In the genomic region with DNA sequence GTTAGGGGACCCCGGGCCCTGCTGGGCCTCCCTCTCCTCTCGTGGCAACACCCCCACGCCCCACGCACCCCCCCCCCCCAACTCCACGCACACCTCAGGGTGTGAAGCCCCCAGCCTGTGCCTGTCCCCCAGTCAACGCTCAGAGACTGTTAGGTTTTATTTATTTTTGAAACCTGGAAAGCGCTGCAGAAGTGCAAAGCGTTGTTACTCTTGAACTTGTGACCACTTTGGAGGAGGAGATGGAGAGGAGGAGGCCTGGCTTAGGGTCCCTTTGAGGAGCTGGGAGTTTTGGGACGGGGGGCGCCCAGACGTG, we compare ENCODE assay signal across 8 cellular contexts. TPM values are rescaled to one million over a fixed set of nuclear protein-coding genes. Genes with fewer than 3 reads are reported as not detected.
DNase-seq lines count a peak whose midpoint lies in the region; ATAC-seq and TF ChIP-seq lines count a peak whose summit lies in the region.

No MANE protein-coding gene starts in this region.

- peak overlapping the region; percentile 72 for H3K4me2 ChIP-seq in H9 (ENCODE audit: insufficient read depth, insufficient read length, low read length)

- H3K9me3 ChIP-seq in H9 (ENCODE audit: control insufficient read depth, low read depth, low read length) (no peaks in the 10 kb centered on the region), heart left ventricle (no peaks in the 10 kb centered on the region)

- POLR2A ChIA-PET in activated CD4-positive, alpha-beta memory T cell treated with anti-CD3 and anti-CD28 coated beads, Interleukin-2, amount 10 ng/mL, durations not matched to agents 7 days and 5 days (lab: Charles Lee): interaction anchor here (0.6 to 6.0 kb wide), 12 partner anchors 8 to 323 kb away, joined by 3 to 138 read pairs (median 32); a partner anchor contains a TSS

- no peak overlapping the region for H2BK20ac ChIP-seq in H9 (ENCODE audit: low read depth, low read length, poor library complexity, severe bottlenecking)

- H4K91ac ChIP-seq in H9 (ENCODE audit: insufficient read length, low read depth, low read length): no peak overlapping the region

- peaks cover 19 to 26% of the 10 kb centered on the region in 2 experiments for H3K4me1 Mint-ChIP-seq in H9
- H3K4me1 Mint-ChIP-seq in activated CD4-positive, alpha-beta memory T cell treated with anti-CD3 and anti-CD28 coated beads, Interleukin-2, amount 10 ng/mL, durations not matched to agents 7 days and 5 days: peaks cover 70% of the 10 kb centered on the region

- ATAC-seq in heart left ventricle (peak in 1 of 4 donors; percentile 2), HG03342 (IDR thresholded peaks at IDR 0.05; ENCODE audit: unreplicated experiment) (no peak), HG03039 (IDR thresholded peaks at IDR 0.05; ENCODE audit: unreplicated experiment) (no peak), GM18498 (IDR thresholded peaks at IDR 0.05; ENCODE audit: unreplicated experiment) (no peak)

- H3K27ac ChIP-seq in H9 (ENCODE audit: insufficient read length, low read depth, low read length) (no peak overlapping the region), heart left ventricle (peak overlapping the region; percentile 75 to 99 (median 96))

- H3K79me2 ChIP-seq in H9 (ENCODE audit: insufficient read depth, low read length): no peaks in the 10 kb centered on the region

- no peaks in the 10 kb centered on the region for H4K20me1 ChIP-seq in H9 (ENCODE audit: control insufficient read depth, insufficient read depth, insufficient read length)

- peak overlapping the region; percentile 43 to 93 (median 70) for H3K4me3 ChIP-seq in heart left ventricle
- H3K4me3 ChIP-seq in skeletal muscle cell (ENCODE audit: low read depth, low read length): peak overlapping the region; percentile 71

- no peaks in the 10 kb centered on the region; the same call in 1 of the 2 replicates for H3K4me1 ChIP-seq in H9 (ENCODE audit: insufficient read depth, low read length)
- H3K4me1 ChIP-seq in heart left ventricle: peaks cover 2 to 80% (median 55%) of the 10 kb centered on the region in 12 donors

- CTCF ChIA-PET in activated CD4-positive, alpha-beta memory T cell treated with anti-CD3 and anti-CD28 coated beads, Interleukin-2, amount 10 ng/mL, durations not matched to agents 7 days and 5 days (lab: Charles Lee): interaction anchor here (1.3 to 5.8 kb wide), 10 partner anchors 9 to 184 kb away, joined by 3 to 59 read pairs (median 12); a partner anchor contains a TSS

- no peak overlapping the region for H3K14ac ChIP-seq in H9 (ENCODE audit: insufficient read depth, low read length)

- no peak overlapping the region for H3K4ac ChIP-seq in H9 (ENCODE audit: low read depth, low read length)

- no peak overlapping the region for H3K56ac ChIP-seq in H9 (ENCODE audit: insufficient read length, low read depth, low read length)

- no peaks in the 10 kb centered on the region; a peak in 1 of 7 replicates for H3K36me3 Mint-ChIP-seq in H9 (ENCODE audit: insufficient read depth in 1 of 3, low read depth in 3 of 3)
- H3K36me3 Mint-ChIP-seq in activated CD4-positive, alpha-beta memory T cell treated with anti-CD3 and anti-CD28 coated beads, Interleukin-2, amount 10 ng/mL, durations not matched to agents 7 days and 5 days (ENCODE audit: low read depth): peaks cover 43% of the 10 kb centered on the region

- no CpG with 5 or more reads among the region's 11 CpGs for WGBS in H9 (ENCODE audit: extremely low coverage, insufficient read length, low lambda C conversion rate)
- WGBS in heart left ventricle, 4 donors: 0 to 3% (median 0%) methylated on average over 5 to 11 of the region's 11 CpGs

- H3K79me1 ChIP-seq in H9 (ENCODE audit: insufficient read depth, low read depth, low read length, poor library complexity, severe bottlenecking): no peaks in the 10 kb centered on the region

- no peak overlapping the region for H4K8ac ChIP-seq in H9 (replicated peaks; ENCODE audit: insufficient read length, low read depth, low read length)

- peaks cover 0 to 36% (median 27%) of the 10 kb centered on the region in 9 donors for H3K36me3 ChIP-seq in heart left ventricle

- H2AK5ac ChIP-seq in H9 (ENCODE audit: insufficient read length, low read length): no peak overlapping the region

- H2BK15ac ChIP-seq in H9 (ENCODE audit: low read depth, low read length): no peak overlapping the region

- H3K27me3 Mint-ChIP-seq in H9 (ENCODE audit: low read depth): peaks cover 25% of the 10 kb centered on the region
- no peaks in the 10 kb centered on the region for H3K27me3 Mint-ChIP-seq in activated CD4-positive, alpha-beta memory T cell treated with anti-CD3 and anti-CD28 coated beads, Interleukin-2, amount 10 ng/mL, durations not matched to agents 7 days and 5 days

- H3K23me2 ChIP-seq in H9 (ENCODE audit: insufficient read length, low read depth, low read length, poor library complexity, severe bottlenecking): peaks cover 11% of the 10 kb centered on the region

- no peak overlapping the region; a peak in 1 of 7 replicates for H3K27ac Mint-ChIP-seq in H9
- peak overlapping the region; percentile 99 for H3K27ac Mint-ChIP-seq in activated CD4-positive, alpha-beta memory T cell treated with anti-CD3 and anti-CD28 coated beads, Interleukin-2, amount 10 ng/mL, durations not matched to agents 7 days and 5 days

- DNase-seq in H9 (no peak), heart left ventricle (no peak), skeletal muscle cell (ENCODE audit: low read depth) (no peak), NCI-H1092 (lab: John Stamatoyannopoulos, UW) (no peak)
- DNase-seq in activated CD4-positive, alpha-beta memory T cell treated with anti-CD3 and anti-CD28 coated beads, Interleukin-2, amount 10 ng/mL, durations not matched to agents 7 days and 5 days: no peak

- intact Hi-C loops in heart left ventricle (cut with DNase I): loop anchor here in 3 of 10 donors (5.0 to 10.0 kb wide), 2 partner anchors 79 to 687 kb away; a partner anchor contains a TSS

- no peak overlapping the region for H2AFZ ChIP-seq in H9 (ENCODE audit: low read length)

- H3K9ac ChIP-seq in H9 (ENCODE audit: extremely low read depth, insufficient read length, low read length): no peak overlapping the region

- no peak overlapping the region for H3K18ac ChIP-seq in H9 (ENCODE audit: insufficient read length, low read depth, low read length)

- H3K9me3 Mint-ChIP-seq in H9: no peaks in the 10 kb centered on the region; a peak in 1 of 5 replicates
- H3K9me3 Mint-ChIP-seq in activated CD4-positive, alpha-beta memory T cell treated with anti-CD3 and anti-CD28 coated beads, Interleukin-2, amount 10 ng/mL, durations not matched to agents 7 days and 5 days: no peaks in the 10 kb centered on the region

- H3K23ac ChIP-seq in H9 (ENCODE audit: insufficient read length, low read depth, low read length): no peak overlapping the region

- no peak overlapping the region for H3T11ph ChIP-seq in H9 (ENCODE audit: low read length)

- no peak overlapping the region for H2BK5ac ChIP-seq in H9 (ENCODE audit: insufficient read length, low read length)

- H3K4me3 Mint-ChIP-seq in H9: peak overlapping the region; percentile 69 to 82
- peak overlapping the region; percentile 98 for H3K4me3 Mint-ChIP-seq in activated CD4-positive, alpha-beta memory T cell treated with anti-CD3 and anti-CD28 coated beads, Interleukin-2, amount 10 ng/mL, durations not matched to agents 7 days and 5 days

- no peak for TF ChIP-seq POLR2A in heart left ventricle (IDR thresholded peaks at IDR 0.05)

- no peak overlapping the region for H4K5ac ChIP-seq in H9 (ENCODE audit: insufficient read length, low read depth, low read length)

- TF ChIP-seq CTCF in H9 (conservative IDR thresholded peaks at IDR 0.05): no peak
- TF ChIP-seq CTCF in heart left ventricle (IDR thresholded peaks at IDR 0.05): no peak

- H2BK120ac ChIP-seq in H9 (ENCODE audit: low read depth, low read length, poor library complexity, severe bottlenecking): no peak overlapping the region

- H2BK12ac ChIP-seq in H9 (ENCODE audit: insufficient read length, low read depth, low read length): no peak overlapping the region

- H3K27me3 ChIP-seq in H9 (ENCODE audit: insufficient read depth, low read length) (peaks cover 2% of the 10 kb centered on the region; the same call in 1 of the 2 replicates), heart left ventricle (no peaks in the 10 kb centered on the region)

RNA-seq across cellular contexts. Expression of a gene that starts 0.9 kb away (rescaled TPM):
- total RNA-seq in H9 (2021) (0.87 and 0.92 TPM in 2 replicates), heart left ventricle (10 to 100 TPM in 7 of 9 donors, 1 to 10 TPM in 2; 3.8 to 40.7 (median 27.8) TPM)
- 10 to 100 TPM; 56.4 to 57.8 TPM for total RNA-seq in activated CD4-positive, alpha-beta memory T cell treated with anti-CD3 and anti-CD28 coated beads, Interleukin-2, amount 10 ng/mL, durations not matched to agents 7 days and 5 days
- polyA plus RNA-seq in heart left ventricle: 1 to 10 TPM; 4.0 to 7.8 TPM

RNA-seq across cellular contexts. Expression of a gene that starts 54.8 kb away (rescaled TPM):
- total RNA-seq in H9 (2021): 118 and 120 TPM in 2 replicates
- total RNA-seq in activated CD4-positive, alpha-beta memory T cell treated with anti-CD3 and anti-CD28 coated beads, Interleukin-2, amount 10 ng/mL, durations not matched to agents 7 days and 5 days: 10 to 100 TPM; 18.6 to 19.5 TPM
- total RNA-seq in heart left ventricle: 10 to 100 TPM in 7 of 9 donors, 1 to 10 TPM in 2; 8.1 to 20.1 (median 12.9) TPM
- polyA plus RNA-seq in heart left ventricle: 1 to 10 TPM; 7.7 to 8.4 TPM
